1 cellular context compared by ENCODE assay signal in the genomic region with DNA sequence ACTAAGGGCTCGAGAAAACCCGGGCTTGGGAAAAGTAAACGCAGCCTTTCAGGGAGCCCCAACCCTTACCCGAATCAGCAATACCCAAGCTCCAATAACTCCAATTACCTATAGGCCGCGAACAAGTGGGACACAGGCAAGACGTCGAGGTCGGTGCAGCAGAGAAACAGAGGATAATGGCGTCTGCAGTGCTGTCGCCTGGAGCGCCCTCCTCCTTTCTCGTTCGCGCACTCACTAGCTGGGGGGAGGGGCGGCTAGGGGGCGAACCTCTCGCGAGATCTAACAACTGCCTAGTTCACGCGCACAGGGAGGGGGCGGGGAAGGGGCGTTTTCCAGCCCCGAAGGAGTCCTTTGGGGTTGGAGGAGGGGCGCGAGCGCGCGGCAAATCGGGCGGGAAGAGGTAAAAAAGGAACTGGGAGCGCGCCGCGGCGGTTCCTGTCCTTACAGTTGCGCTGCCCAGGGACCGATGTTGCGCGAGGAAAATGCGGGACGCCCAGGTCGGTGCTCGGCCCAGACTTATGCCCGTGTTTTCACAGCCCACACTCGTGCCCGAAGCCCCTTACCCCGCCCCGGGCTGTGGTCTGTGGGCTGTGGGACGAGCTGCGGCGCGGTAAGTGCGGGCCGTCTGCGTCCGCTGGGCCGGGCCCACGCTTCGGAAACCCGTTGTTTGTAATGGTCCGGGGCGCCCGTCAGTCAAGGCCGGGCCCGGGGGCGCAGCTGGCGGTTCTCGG.
TF ChIP-seq lines count a peak whose summit lies in the region.

A gene (plus strand): TSS at position 411 of the 731 bp plus-strand sequence. CDS start 20,182 bp downstream, outside the sequence.

TF ChIP-seq in GM12878, 131 proteins besides CTCF, POLR2A, EP300 and RAD21 (continued from another document and continues in another):
- TF ChIP-seq, protein P1, sequence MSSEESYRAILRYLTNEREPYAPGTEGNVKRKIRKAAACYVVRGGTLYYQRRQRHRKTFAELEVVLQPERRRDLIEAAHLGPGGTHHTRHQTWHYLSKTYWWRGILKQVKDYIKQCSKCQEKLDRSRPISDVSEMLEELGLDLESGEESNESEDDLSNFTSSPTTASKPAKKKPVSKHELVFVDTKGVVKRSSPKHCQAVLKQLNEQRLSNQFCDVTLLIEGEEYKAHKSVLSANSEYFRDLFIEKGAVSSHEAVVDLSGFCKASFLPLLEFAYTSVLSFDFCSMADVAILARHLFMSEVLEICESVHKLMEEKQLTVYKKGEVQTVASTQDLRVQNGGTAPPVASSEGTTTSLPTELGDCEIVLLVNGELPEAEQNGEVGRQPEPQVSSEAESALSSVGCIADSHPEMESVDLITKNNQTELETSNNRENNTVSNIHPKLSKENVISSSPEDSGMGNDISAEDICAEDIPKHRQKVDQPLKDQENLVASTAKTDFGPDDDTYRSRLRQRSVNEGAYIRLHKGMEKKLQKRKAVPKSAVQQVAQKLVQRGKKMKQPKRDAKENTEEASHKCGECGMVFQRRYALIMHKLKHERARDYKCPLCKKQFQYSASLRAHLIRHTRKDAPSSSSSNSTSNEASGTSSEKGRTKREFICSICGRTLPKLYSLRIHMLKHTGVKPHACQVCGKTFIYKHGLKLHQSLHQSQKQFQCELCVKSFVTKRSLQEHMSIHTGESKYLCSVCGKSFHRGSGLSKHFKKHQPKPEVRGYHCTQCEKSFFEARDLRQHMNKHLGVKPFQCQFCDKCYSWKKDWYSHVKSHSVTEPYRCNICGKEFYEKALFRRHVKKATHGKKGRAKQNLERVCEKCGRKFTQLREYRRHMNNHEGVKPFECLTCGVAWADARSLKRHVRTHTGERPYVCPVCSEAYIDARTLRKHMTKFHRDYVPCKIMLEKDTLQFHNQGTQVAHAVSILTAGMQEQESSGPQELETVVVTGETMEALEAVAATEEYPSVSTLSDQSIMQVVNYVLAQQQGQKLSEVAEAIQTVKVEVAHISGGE (CRISPR knock-in tag; IDR thresholded peaks at IDR 0.05) = no peak
- TF ChIP-seq DPF2 (IDR thresholded peaks at IDR 0.05) (peak; percentile 38), SP1 (IDR thresholded peaks at IDR 0.05; ENCODE audit: low read depth, low read length) (no peak), MYB (IDR thresholded peaks at IDR 0.05; ENCODE audit: borderline replicate concordance, low read depth, low read length) (no peak), ATF7 (IDR thresholded peaks at IDR 0.05; ENCODE audit: low read depth) (peak; percentile 62), YY1 (IDR thresholded peaks at IDR 0.05; ENCODE audit: low read depth, low read length) (peak; percentile 95), HDAC2 (IDR thresholded peaks at IDR 0.05) (no peak), ESRRA (IDR thresholded peaks at IDR 0.05; ENCODE audit: low read length) (no peak), CHD4 (IDR thresholded peaks at IDR 0.05) (no peak), JUND (IDR thresholded peaks at IDR 0.05; ENCODE audit: low read depth, low read length) (no peak), BMI1 (IDR thresholded peaks at IDR 0.05; ENCODE audit: borderline replicate concordance) (no peak), SMC3 (IDR thresholded peaks at IDR 0.05; ENCODE audit: borderline replicate concordance, low read length) (peak; percentile 2; the same call in 1 of the 2 replicates), MTA2 (IDR thresholded peaks at IDR 0.05; ENCODE audit: low read depth) (peak; percentile 58; the same call in 1 of the 2 replicates), SIX5 (IDR thresholded peaks at IDR 0.05; ENCODE audit: low read depth, low read length, severe bottlenecking) (no peak), YBX1 (IDR thresholded peaks at IDR 0.05) (no peak), STAT3 (IDR thresholded peaks at IDR 0.05; ENCODE audit: low read depth, low read length) (no peak), MYC (IDR thresholded peaks at IDR 0.05; ENCODE audit: insufficient read depth, insufficient read length, insufficient replicate concordance, low read length, severe bottlenecking) (no peak), NR2C2 (IDR thresholded peaks at IDR 0.05; ENCODE audit: borderline replicate concordance, control insufficient read depth, insufficient read length, low read depth) (no peak), BACH1 (IDR thresholded peaks at IDR 0.05; ENCODE audit: borderline replicate concordance) (peak; percentile 9; the same call in 1 of the 2 replicates), SRF (IDR thresholded peaks at IDR 0.05; ENCODE audit: low read depth in 2 of 2, low read length in 2 of 2) (0 out of 4 replicates have a peak, but pooled peaks of 1 of the 2 experiments have one; percentile 19), ZBED1 (IDR thresholded peaks at IDR 0.05; ENCODE audit: borderline replicate concordance) (peak; percentile 48; the same call in 1 of the 2 replicates), BCL11A (IDR thresholded peaks at IDR 0.05; ENCODE audit: low read depth, low read length) (no peak), MTA3 (IDR thresholded peaks at IDR 0.05; ENCODE audit: borderline replicate concordance, low read length) (no peak; the same call in 1 of the 2 replicates), TAF1 (IDR thresholded peaks at IDR 0.05; ENCODE audit: borderline replicate concordance, low read depth, low read length) (peak; percentile 97), CBX5 (IDR thresholded peaks at IDR 0.05; ENCODE audit: low read depth) (0 out of 2 replicates have a peak, but pooled peaks have one; percentile 43), JUNB (IDR thresholded peaks at IDR 0.05) (no peak), IKZF1 (conservative IDR thresholded peaks at IDR 0.05) (peak; percentile 94), KAT2A (conservative IDR thresholded peaks at IDR 0.05; ENCODE audit: control insufficient read depth, low read depth, low read length) (no peak), FOXK2 (IDR thresholded peaks at IDR 0.05) (no peak), GABPA (IDR thresholded peaks at IDR 0.05; ENCODE audit: low read depth) (no peak), EZH2 (IDR thresholded peaks at IDR 0.05; ENCODE audit: borderline replicate concordance, control insufficient read depth, low read depth, low read length) (no peak), WRNIP1 (IDR thresholded peaks at IDR 0.05; ENCODE audit: borderline replicate concordance, low read depth, low read length) (no peak; the same call in 1 of the 2 replicates)
- TF ChIP-seq, protein P2, sequence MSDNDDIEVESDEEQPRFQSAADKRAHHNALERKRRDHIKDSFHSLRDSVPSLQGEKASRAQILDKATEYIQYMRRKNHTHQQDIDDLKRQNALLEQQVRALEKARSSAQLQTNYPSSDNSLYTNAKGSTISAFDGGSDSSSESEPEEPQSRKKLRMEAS (IDR thresholded peaks at IDR 0.05; ENCODE audit: low read depth, low read length) = peak; percentile 58; the same call in 1 of the 2 replicates
- TF ChIP-seq, protein P3, sequence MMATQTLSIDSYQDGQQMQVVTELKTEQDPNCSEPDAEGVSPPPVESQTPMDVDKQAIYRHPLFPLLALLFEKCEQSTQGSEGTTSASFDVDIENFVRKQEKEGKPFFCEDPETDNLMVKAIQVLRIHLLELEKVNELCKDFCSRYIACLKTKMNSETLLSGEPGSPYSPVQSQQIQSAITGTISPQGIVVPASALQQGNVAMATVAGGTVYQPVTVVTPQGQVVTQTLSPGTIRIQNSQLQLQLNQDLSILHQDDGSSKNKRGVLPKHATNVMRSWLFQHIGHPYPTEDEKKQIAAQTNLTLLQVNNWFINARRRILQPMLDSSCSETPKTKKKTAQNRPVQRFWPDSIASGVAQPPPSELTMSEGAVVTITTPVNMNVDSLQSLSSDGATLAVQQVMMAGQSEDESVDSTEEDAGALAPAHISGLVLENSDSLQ (IDR thresholded peaks at IDR 0.05) = peak; percentile 95
- TF ChIP-seq, protein P4, sequence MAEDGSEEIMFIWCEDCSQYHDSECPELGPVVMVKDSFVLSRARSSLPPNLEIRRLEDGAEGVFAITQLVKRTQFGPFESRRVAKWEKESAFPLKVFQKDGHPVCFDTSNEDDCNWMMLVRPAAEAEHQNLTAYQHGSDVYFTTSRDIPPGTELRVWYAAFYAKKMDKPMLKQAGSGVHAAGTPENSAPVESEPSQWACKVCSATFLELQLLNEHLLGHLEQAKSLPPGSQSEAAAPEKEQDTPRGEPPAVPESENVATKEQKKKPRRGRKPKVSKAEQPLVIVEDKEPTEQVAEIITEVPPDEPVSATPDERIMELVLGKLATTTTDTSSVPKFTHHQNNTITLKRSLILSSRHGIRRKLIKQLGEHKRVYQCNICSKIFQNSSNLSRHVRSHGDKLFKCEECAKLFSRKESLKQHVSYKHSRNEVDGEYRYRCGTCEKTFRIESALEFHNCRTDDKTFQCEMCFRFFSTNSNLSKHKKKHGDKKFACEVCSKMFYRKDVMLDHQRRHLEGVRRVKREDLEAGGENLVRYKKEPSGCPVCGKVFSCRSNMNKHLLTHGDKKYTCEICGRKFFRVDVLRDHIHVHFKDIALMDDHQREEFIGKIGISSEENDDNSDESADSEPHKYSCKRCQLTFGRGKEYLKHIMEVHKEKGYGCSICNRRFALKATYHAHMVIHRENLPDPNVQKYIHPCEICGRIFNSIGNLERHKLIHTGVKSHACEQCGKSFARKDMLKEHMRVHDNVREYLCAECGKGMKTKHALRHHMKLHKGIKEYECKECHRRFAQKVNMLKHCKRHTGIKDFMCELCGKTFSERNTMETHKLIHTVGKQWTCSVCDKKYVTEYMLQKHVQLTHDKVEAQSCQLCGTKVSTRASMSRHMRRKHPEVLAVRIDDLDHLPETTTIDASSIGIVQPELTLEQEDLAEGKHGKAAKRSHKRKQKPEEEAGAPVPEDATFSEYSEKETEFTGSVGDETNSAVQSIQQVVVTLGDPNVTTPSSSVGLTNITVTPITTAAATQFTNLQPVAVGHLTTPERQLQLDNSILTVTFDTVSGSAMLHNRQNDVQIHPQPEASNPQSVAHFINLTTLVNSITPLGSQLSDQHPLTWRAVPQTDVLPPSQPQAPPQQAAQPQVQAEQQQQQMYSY (CRISPR knock-in tag; IDR thresholded peaks at IDR 0.05) = no peak
- TF ChIP-seq, protein P5, sequence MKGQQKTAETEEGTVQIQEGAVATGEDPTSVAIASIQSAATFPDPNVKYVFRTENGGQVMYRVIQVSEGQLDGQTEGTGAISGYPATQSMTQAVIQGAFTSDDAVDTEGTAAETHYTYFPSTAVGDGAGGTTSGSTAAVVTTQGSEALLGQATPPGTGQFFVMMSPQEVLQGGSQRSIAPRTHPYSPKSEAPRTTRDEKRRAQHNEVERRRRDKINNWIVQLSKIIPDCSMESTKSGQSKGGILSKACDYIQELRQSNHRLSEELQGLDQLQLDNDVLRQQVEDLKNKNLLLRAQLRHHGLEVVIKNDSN (IDR thresholded peaks at IDR 0.05; ENCODE audit: borderline replicate concordance, extremely low read length, insufficient read depth, low read depth, low read length) = no peak
- TF ChIP-seq, protein P6, sequence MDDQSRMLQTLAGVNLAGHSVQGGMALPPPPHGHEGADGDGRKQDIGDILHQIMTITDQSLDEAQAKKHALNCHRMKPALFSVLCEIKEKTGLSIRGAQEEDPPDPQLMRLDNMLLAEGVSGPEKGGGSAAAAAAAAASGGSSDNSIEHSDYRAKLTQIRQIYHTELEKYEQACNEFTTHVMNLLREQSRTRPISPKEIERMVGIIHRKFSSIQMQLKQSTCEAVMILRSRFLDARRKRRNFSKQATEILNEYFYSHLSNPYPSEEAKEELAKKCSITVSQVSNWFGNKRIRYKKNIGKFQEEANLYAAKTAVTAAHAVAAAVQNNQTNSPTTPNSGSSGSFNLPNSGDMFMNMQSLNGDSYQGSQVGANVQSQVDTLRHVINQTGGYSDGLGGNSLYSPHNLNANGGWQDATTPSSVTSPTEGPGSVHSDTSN (IDR thresholded peaks at IDR 0.05; ENCODE audit: insufficient replicate concordance, low read depth, low read length) = peak; percentile 83
- TF ChIP-seq, protein P7, sequence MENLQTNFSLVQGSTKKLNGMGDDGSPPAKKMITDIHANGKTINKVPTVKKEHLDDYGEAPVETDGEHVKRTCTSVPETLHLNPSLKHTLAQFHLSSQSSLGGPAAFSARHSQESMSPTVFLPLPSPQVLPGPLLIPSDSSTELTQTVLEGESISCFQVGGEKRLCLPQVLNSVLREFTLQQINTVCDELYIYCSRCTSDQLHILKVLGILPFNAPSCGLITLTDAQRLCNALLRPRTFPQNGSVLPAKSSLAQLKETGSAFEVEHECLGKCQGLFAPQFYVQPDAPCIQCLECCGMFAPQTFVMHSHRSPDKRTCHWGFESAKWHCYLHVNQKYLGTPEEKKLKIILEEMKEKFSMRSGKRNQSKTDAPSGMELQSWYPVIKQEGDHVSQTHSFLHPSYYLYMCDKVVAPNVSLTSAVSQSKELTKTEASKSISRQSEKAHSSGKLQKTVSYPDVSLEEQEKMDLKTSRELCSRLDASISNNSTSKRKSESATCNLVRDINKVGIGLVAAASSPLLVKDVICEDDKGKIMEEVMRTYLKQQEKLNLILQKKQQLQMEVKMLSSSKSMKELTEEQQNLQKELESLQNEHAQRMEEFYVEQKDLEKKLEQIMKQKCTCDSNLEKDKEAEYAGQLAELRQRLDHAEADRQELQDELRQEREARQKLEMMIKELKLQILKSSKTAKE (IDR thresholded peaks at IDR 0.05; ENCODE audit: low read depth, poor library complexity, severe bottlenecking) = peak; percentile 78
- TF ChIP-seq, protein P8, sequence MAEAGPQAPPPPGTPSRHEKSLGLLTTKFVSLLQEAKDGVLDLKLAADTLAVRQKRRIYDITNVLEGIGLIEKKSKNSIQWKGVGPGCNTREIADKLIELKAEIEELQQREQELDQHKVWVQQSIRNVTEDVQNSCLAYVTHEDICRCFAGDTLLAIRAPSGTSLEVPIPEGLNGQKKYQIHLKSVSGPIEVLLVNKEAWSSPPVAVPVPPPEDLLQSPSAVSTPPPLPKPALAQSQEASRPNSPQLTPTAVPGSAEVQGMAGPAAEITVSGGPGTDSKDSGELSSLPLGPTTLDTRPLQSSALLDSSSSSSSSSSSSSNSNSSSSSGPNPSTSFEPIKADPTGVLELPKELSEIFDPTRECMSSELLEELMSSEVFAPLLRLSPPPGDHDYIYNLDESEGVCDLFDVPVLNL (IDR thresholded peaks at IDR 0.05; ENCODE audit: low read depth, low read length) = peak; percentile 61; the same call in 1 of the 2 replicates
- TF ChIP-seq, protein P9, sequence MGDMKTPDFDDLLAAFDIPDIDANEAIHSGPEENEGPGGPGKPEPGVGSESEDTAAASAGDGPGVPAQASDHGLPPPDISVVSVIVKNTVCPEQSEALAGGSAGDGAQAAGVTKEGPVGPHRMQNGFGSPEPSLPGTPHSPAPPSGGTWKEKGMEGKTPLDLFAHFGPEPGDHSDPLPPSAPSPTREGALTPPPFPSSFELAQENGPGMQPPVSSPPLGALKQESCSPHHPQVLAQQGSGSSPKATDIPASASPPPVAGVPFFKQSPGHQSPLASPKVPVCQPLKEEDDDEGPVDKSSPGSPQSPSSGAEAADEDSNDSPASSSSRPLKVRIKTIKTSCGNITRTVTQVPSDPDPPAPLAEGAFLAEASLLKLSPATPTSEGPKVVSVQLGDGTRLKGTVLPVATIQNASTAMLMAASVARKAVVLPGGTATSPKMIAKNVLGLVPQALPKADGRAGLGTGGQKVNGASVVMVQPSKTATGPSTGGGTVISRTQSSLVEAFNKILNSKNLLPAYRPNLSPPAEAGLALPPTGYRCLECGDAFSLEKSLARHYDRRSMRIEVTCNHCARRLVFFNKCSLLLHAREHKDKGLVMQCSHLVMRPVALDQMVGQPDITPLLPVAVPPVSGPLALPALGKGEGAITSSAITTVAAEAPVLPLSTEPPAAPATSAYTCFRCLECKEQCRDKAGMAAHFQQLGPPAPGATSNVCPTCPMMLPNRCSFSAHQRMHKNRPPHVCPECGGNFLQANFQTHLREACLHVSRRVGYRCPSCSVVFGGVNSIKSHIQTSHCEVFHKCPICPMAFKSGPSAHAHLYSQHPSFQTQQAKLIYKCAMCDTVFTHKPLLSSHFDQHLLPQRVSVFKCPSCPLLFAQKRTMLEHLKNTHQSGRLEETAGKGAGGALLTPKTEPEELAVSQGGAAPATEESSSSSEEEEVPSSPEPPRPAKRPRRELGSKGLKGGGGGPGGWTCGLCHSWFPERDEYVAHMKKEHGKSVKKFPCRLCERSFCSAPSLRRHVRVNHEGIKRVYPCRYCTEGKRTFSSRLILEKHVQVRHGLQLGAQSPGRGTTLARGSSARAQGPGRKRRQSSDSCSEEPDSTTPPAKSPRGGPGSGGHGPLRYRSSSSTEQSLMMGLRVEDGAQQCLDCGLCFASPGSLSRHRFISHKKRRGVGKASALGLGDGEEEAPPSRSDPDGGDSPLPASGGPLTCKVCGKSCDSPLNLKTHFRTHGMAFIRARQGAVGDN (IDR thresholded peaks at IDR 0.05) = peak; percentile 66
